8 cellular contexts compared by ENCODE assay signal in the genomic region with DNA sequence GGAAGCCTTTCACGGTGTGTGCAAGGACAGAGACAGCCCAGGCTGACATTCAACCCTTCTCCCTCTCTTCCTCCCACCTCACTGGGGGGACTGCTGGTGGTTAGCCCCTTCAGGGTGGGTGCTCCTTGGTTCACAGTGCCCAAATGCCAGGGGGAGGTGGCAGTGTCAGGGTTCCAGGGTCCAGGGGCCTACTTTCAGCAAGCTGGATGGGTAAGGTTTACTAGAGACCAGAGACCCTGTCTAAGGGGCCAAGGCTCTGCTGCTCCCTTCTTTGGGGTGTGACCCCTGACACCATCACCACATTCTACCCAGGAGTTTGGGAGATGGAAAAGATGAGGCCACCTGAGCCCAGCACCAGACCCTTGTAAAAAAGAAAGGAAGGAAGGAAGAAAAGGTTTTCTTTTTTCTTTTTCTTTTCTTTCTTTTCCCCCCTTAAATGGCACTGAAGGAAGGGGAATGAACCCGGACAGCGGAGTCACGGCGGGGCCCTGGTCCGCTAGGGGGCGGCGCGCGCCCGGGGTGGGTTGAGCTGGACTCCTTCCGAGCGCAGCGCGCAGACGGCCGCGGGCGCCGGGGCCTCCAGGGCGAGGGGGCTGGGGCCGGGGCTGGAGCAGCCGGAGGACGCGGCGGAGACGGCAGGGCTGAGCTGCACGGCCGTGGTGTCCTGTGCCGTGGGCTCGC. TPM values are rescaled to one million over a fixed set of nuclear protein-coding genes. Genes with fewer than 3 reads are reported as not detected.
DNase-seq lines count a peak whose midpoint lies in the region; ATAC-seq, FAIRE-seq and TF ChIP-seq lines count a peak whose summit lies in the region.

No MANE protein-coding gene starts in this region.

- H3K4me3 ChIP-seq in NT2/D1 (ENCODE audit: insufficient read length, low read depth) (peak overlapping the region; percentile 45), fibroblast of lung (replicated peaks in 1 of 4; ENCODE audit: control extremely low read depth in 1 of 4, insufficient read depth in 1 of 4, low read depth in 3 of 4, low read length in 4 of 4) (no peak overlapping the region), neutrophil (ENCODE audit: low read depth in 1 of 2, low read length in 1 of 2) (peak overlapping the region in 1 of 2 experiments; percentile 48), stomach smooth muscle (ENCODE audit: low read length in 2 of 2) (peak overlapping the region in 1 of 2 donors; percentile 71)

- DNase-seq in AG08395 (ENCODE audit: low spot score) (peak; percentile 88), GM18507 (ENCODE audit: extremely low spot score, insufficient read length, low read depth) (peak; percentile 45), NT2/D1 (ENCODE audit: low read depth, low spot score) (peak; percentile 71), fibroblast of lung (ENCODE audit: low read depth in 2 of 2) (peak; percentile 47 to 64)
- peak; percentile 57 for DNase-seq in activated T-helper 1 cell treated with anti-CD3 and anti-CD28 coated beads, Interleukin-12 subunit alpha, Interleukin-12 subunit beta, Interleukin-2, Interleukin-4 antibody, amounts not matched to agents 30 ng/mL and 10 ng/mL and 1 ng/mL, durations not matched to agents 14 hours and 24 hours and 36 hours (ENCODE audit: low spot score)

- TF ChIP-seq CTCF in fibroblast of lung (conservative IDR thresholded peaks at IDR 0.05 in 1 of 2, IDR thresholded peaks at IDR 0.05 in 1 of 2; ENCODE audit: low read depth in 1 of 2, low read length in 2 of 2) (peak; percentile 55 to 62), neutrophil (IDR thresholded peaks at IDR 0.05) (peak; percentile 46)

- no peak overlapping the region for H3K27ac Mint-ChIP-seq in activated T-helper 1 cell treated with anti-CD3 and anti-CD28 coated beads, Interleukin-12 subunit alpha, Interleukin-12 subunit beta, Interleukin-2, Interleukin-4 antibody, amounts not matched to agents 30 ng/mL and 10 ng/mL and 1 ng/mL, durations not matched to agents 14 hours and 24 hours and 36 hours

- H3K79me2 ChIP-seq in fibroblast of lung (ENCODE audit: control insufficient read depth, insufficient read depth, low read length), result no peaks in the 10 kb centered on the region

- no peak overlapping the region for H3K27ac ChIP-seq in fibroblast of lung (ENCODE audit: insufficient read depth, low read length)
- no peak overlapping the region for H3K27ac ChIP-seq in neutrophil
- H3K27ac ChIP-seq in stomach smooth muscle (ENCODE audit: low read length), result peak overlapping the region; percentile 49

- H2AFZ ChIP-seq in fibroblast of lung (ENCODE audit: low read length), result no peak overlapping the region

- H3K36me3 Mint-ChIP-seq in activated T-helper 1 cell treated with anti-CD3 and anti-CD28 coated beads, Interleukin-12 subunit alpha, Interleukin-12 subunit beta, Interleukin-2, Interleukin-4 antibody, amounts not matched to agents 30 ng/mL and 10 ng/mL and 1 ng/mL, durations not matched to agents 14 hours and 24 hours and 36 hours (ENCODE audit: low read depth), result peaks cover 2% of the 10 kb centered on the region

- peaks cover 45% of the 10 kb centered on the region for H3K27me3 Mint-ChIP-seq in activated T-helper 1 cell treated with anti-CD3 and anti-CD28 coated beads, Interleukin-12 subunit alpha, Interleukin-12 subunit beta, Interleukin-2, Interleukin-4 antibody, amounts not matched to agents 30 ng/mL and 10 ng/mL and 1 ng/mL, durations not matched to agents 14 hours and 24 hours and 36 hours (ENCODE audit: insufficient read depth)

- H3K27me3 ChIP-seq in NT2/D1 (ENCODE audit: insufficient read depth, insufficient read length) (peaks cover 96% of the 10 kb centered on the region), fibroblast of lung (ENCODE audit: control insufficient read depth, insufficient read depth, low read length) (peaks cover 31% of the 10 kb centered on the region), neutrophil (peaks cover 100% of the 10 kb centered on the region), stomach smooth muscle (ENCODE audit: control insufficient read depth in 1 of 2, insufficient read depth in 2 of 2, low read length in 2 of 2) (peaks cover 2 to 12% of the 10 kb centered on the region in 2 donors)

- peak overlapping the region; percentile 79 for H3K9ac ChIP-seq in NT2/D1 (ENCODE audit: insufficient read length, low read depth)
- no peak overlapping the region for H3K9ac ChIP-seq in fibroblast of lung (ENCODE audit: insufficient read depth, low read length)
- peak overlapping the region; percentile 5 to 23 for H3K9ac ChIP-seq in stomach smooth muscle (ENCODE audit: low read length in 2 of 2)

- ATAC-seq in GM21390 (IDR thresholded peaks at IDR 0.05; ENCODE audit: unreplicated experiment), result no peak

- no peaks in the 10 kb centered on the region for H3K36me3 ChIP-seq in NT2/D1 (ENCODE audit: insufficient read depth, insufficient read length, low read length)
- no peaks in the 10 kb centered on the region for H3K36me3 ChIP-seq in fibroblast of lung (ENCODE audit: control insufficient read depth, insufficient read depth, low read length)
- H3K36me3 ChIP-seq in neutrophil, result no peaks in the 10 kb centered on the region
- no peaks in the 10 kb centered on the region for H3K36me3 ChIP-seq in stomach smooth muscle (ENCODE audit: control insufficient read depth in 2 of 2, insufficient read depth in 2 of 2, low read length in 2 of 2)

- intact Hi-C loops in activated T-helper 1 cell treated with anti-CD3 and anti-CD28 coated beads, Interleukin-12 subunit alpha, Interleukin-12 subunit beta, Interleukin-2, Interleukin-4 antibody, amounts not matched to agents 30 ng/mL and 10 ng/mL and 1 ng/mL, durations not matched to agents 14 hours and 24 hours and 36 hours (cut with micrococcal nuclease), result loop anchor here (1.0 to 5.0 kb wide), 4 partner anchors 70 to 193 kb away; a partner anchor contains a TSS

- H3K4me2 ChIP-seq in fibroblast of lung (ENCODE audit: extremely low read depth, insufficient read depth, low read length), result peak overlapping the region; percentile 59

- H3K4me1 ChIP-seq in NT2/D1 (ENCODE audit: insufficient read depth, insufficient read length) (peaks cover 26% of the 10 kb centered on the region), fibroblast of lung (ENCODE audit: control insufficient read depth, extremely low read depth, insufficient read depth, low read length) (no peaks in the 10 kb centered on the region), neutrophil (ENCODE audit: control insufficient read depth in 1 of 2, insufficient read depth in 1 of 2, low read depth in 1 of 2, low read length in 1 of 2) (peaks cover 5 to 8% of the 10 kb centered on the region in 2 experiments), stomach smooth muscle (ENCODE audit: control insufficient read depth, insufficient read depth, low read length) (peaks cover 7% of the 10 kb centered on the region)

- H3K4me1 Mint-ChIP-seq in activated T-helper 1 cell treated with anti-CD3 and anti-CD28 coated beads, Interleukin-12 subunit alpha, Interleukin-12 subunit beta, Interleukin-2, Interleukin-4 antibody, amounts not matched to agents 30 ng/mL and 10 ng/mL and 1 ng/mL, durations not matched to agents 14 hours and 24 hours and 36 hours (ENCODE audit: low read depth), result peaks cover 25% of the 10 kb centered on the region

- no peak overlapping the region for H3K4me3 Mint-ChIP-seq in activated T-helper 1 cell treated with anti-CD3 and anti-CD28 coated beads, Interleukin-12 subunit alpha, Interleukin-12 subunit beta, Interleukin-2, Interleukin-4 antibody, amounts not matched to agents 30 ng/mL and 10 ng/mL and 1 ng/mL, durations not matched to agents 14 hours and 24 hours and 36 hours

- no peak for FAIRE-seq in GM18507 (lab: Jason Lieb, UNC)

- H3K9me3 ChIP-seq in NT2/D1 (ENCODE audit: insufficient read depth, low read length), result peaks cover 10% of the 10 kb centered on the region
- H3K9me3 ChIP-seq in fibroblast of lung (ENCODE audit: control insufficient read depth, insufficient read depth, low read depth, low read length), result no peaks in the 10 kb centered on the region
- no peaks in the 10 kb centered on the region for H3K9me3 ChIP-seq in neutrophil
- H3K9me3 ChIP-seq in stomach smooth muscle (ENCODE audit: control insufficient read depth in 2 of 2, low read length in 2 of 2), result no peaks in the 10 kb centered on the region

- H4K20me1 ChIP-seq in fibroblast of lung (ENCODE audit: control insufficient read depth, extremely low read depth, insufficient read depth, low read length), result no peaks in the 10 kb centered on the region

- no peaks in the 10 kb centered on the region for H3K9me3 Mint-ChIP-seq in activated T-helper 1 cell treated with anti-CD3 and anti-CD28 coated beads, Interleukin-12 subunit alpha, Interleukin-12 subunit beta, Interleukin-2, Interleukin-4 antibody, amounts not matched to agents 30 ng/mL and 10 ng/mL and 1 ng/mL, durations not matched to agents 14 hours and 24 hours and 36 hours

RNA-seq across cellular contexts. Expression of a gene that starts 18.8 kb away (rescaled TPM):
- total RNA-seq in activated T-helper 1 cell treated with anti-CD3 and anti-CD28 coated beads, Interleukin-12 subunit alpha, Interleukin-12 subunit beta, Interleukin-2, Interleukin-4 antibody, amounts not matched to agents 30 ng/mL and 10 ng/mL and 1 ng/mL, durations not matched to agents 14 hours and 24 hours and 36 hours, result not detected in 2 replicates
- not detected in 2 replicates for total RNA-seq in fibroblast of lung
- not detected in 2 replicates for polyA plus RNA-seq in fibroblast of lung
- not detected in 2 replicates for polyA plus RNA-seq in fibroblast of lung (2012)
- not detected in 2 replicates for polyA minus RNA-seq in fibroblast of lung (ENCODE audit: low replicate concordance)

RNA-seq across cellular contexts. Expression of a gene that starts 43.0 kb away (rescaled TPM):
- total RNA-seq in activated T-helper 1 cell treated with anti-CD3 and anti-CD28 coated beads, Interleukin-12 subunit alpha, Interleukin-12 subunit beta, Interleukin-2, Interleukin-4 antibody, amounts not matched to agents 30 ng/mL and 10 ng/mL and 1 ng/mL, durations not matched to agents 14 hours and 24 hours and 36 hours, result not detected in 2 replicates
- not detected in 2 replicates for total RNA-seq in fibroblast of lung
- not detected in 2 replicates for polyA plus RNA-seq in fibroblast of lung
- polyA plus RNA-seq in fibroblast of lung (2012), result not detected in 2 replicates
- polyA minus RNA-seq in fibroblast of lung (ENCODE audit: low replicate concordance), result not detected in 2 replicates
